In genomic region chrX:96684339-96685204, GRCh38 we compare ENCODE assay signal across 8 cellular contexts. TPM values are rescaled to one million over a fixed set of nuclear protein-coding genes. Genes with fewer than 3 reads are reported as not detected.
A peak's percentile ranks its signal among the peaks of the same experiment; 100 is the strongest.
DNase-seq lines count a peak whose midpoint lies in the region; ATAC-seq and TF ChIP-seq lines count a peak whose summit lies in the region.

Gene DIAPH2 (plus strand): TSS chrX:96684842.

- peaks cover 3% of the 10 kb centered on the region for H3K27me3 Mint-ChIP-seq in GM23338 (ENCODE audit: insufficient read depth, low read depth, poor library complexity)

- H3K9me3 Mint-ChIP-seq in GM23338: no peaks in the 10 kb centered on the region

- peaks cover 23% of the 10 kb centered on the region for H3K4me1 ChIP-seq in GM23338 (ENCODE audit: insufficient read depth)
- peaks cover 18% of the 10 kb centered on the region for H3K4me1 ChIP-seq in iPS-15b (ENCODE audit: control insufficient read depth, insufficient read depth, low read length)
- H3K4me1 ChIP-seq in skeletal muscle satellite cell (ENCODE audit: control insufficient read depth, insufficient read depth, low read length): peaks cover 6% of the 10 kb centered on the region

- H3F3A ChIP-seq in GM23338 (replicated peaks; ENCODE audit: low read depth): no peaks in the 10 kb centered on the region

- H3K9me3 ChIP-seq in iPS-15b (ENCODE audit: control insufficient read depth, insufficient read depth, low read length): no peaks in the 10 kb centered on the region
- H3K9me3 ChIP-seq in skeletal muscle satellite cell (replicated peaks; ENCODE audit: low read length): no peaks in the 10 kb centered on the region

- in situ Hi-C loops in brain microvascular endothelial cell (cut with HindIII; ENCODE audit: low pct_ligation_motif_present, low sequenced_read_pairs): no loop called here

- peak within 1 kb of the TSS; percentile 90 for H3K4me3 Mint-ChIP-seq in GM23338

- H3K36me3 ChIP-seq in GM23338 (ENCODE audit: insufficient read depth) (no peaks in the 10 kb centered on the region), brain microvascular endothelial cell (replicated peaks) (no peaks in the 10 kb centered on the region), iPS-15b (ENCODE audit: control insufficient read depth, insufficient read depth, low read length) (no peaks in the 10 kb centered on the region), skeletal muscle satellite cell (ENCODE audit: insufficient read depth, low read length) (no peaks in the 10 kb centered on the region)

- H3K27me3 ChIP-seq in GM23338 (ENCODE audit: insufficient read depth) (no peaks in the 10 kb centered on the region), brain microvascular endothelial cell (replicated peaks) (no peaks in the 10 kb centered on the region), iPS-15b (ENCODE audit: control insufficient read depth, insufficient read depth, low read length) (peaks cover 10% of the 10 kb centered on the region), skeletal muscle satellite cell (ENCODE audit: control insufficient read depth, insufficient read depth, low read length) (no peaks in the 10 kb centered on the region)

- no peaks in the 10 kb centered on the region for H3K36me3 Mint-ChIP-seq in GM23338 (ENCODE audit: low read depth)

- H4K20me1 ChIP-seq in GM23338 (replicated peaks; ENCODE audit: insufficient read depth): no peaks in the 10 kb centered on the region

- peak; percentile 93 for ATAC-seq in GM23338

- H3K4me3 ChIP-seq in GM23338 (peak within 1 kb of the TSS; percentile 69), brain microvascular endothelial cell (ENCODE audit: low read depth, low read length) (peak within 1 kb of the TSS; percentile 72), iPS-15b (ENCODE audit: low read depth, low read length) (peak within 1 kb of the TSS; percentile 94), skeletal muscle satellite cell (ENCODE audit: low read length) (peak within 1 kb of the TSS; percentile 80)

- no peaks in the 10 kb centered on the region; the same call in 1 of the 2 replicates for H3K79me2 ChIP-seq in GM23338 (replicated peaks; ENCODE audit: insufficient read depth)

- H3K4me2 ChIP-seq in GM23338 (peak within 1 kb of the TSS; percentile 82), skeletal muscle satellite cell (ENCODE audit: low read length) (peak within 1 kb of the TSS; percentile 78)

- peak within 1 kb of the TSS; percentile 80 for H2AFZ ChIP-seq in GM23338

- peaks cover 25% of the 10 kb centered on the region for H3K4me1 Mint-ChIP-seq in GM23338

- TF ChIP-seq CTCF in GM23338 (conservative IDR thresholded peaks at IDR 0.05; ENCODE audit: low read depth in 2 of 2) (no peak), brain microvascular endothelial cell (IDR thresholded peaks at IDR 0.05; ENCODE audit: low read depth, low read length, missing control alignments) (peak; percentile 24)

- H3K9ac ChIP-seq in iPS-15b (ENCODE audit: low read depth, low read length) (peak within 1 kb of the TSS; percentile 75), skeletal muscle satellite cell (ENCODE audit: low read depth, low read length) (peak within 1 kb of the TSS; percentile 90)

- no peaks in the 10 kb centered on the region for H3K9me2 ChIP-seq in GM23338 (ENCODE audit: insufficient read depth)

- H3K27ac ChIP-seq in GM23338 (ENCODE audit: low read depth) (no peak within 1 kb of the TSS), brain microvascular endothelial cell (peak within 1 kb of the TSS; percentile 59)

- DNase-seq in GM03348 (ENCODE audit: low spot score) (peak; percentile 80), GM23338 (ENCODE audit: low spot score) (peak; percentile 84), Kasumi-1 (lab: John Stamatoyannopoulos, UW) (peak; percentile 76 to 84), T-helper 9 cell (peak; percentile 60), brain microvascular endothelial cell (peak; percentile 78), NCI-H1436 treated with DMSO at 0.1 percent for 48 hours (lab: John Stamatoyannopoulos, UW) (no peak)

- no peak within 1 kb of the TSS; the same call in 1 of the 2 replicates for H3K27ac Mint-ChIP-seq in GM23338

TF ChIP-seq in GM23338, 12 proteins besides CTCF, POLR2A, EP300 and RAD21 (continues in another document):
- no peak for TF ChIP-seq POLR2AphosphoS5 (IDR thresholded peaks at IDR 0.05; ENCODE audit: low read depth)
- no peak for TF ChIP-seq ZNF331 (CRISPR knock-in tag; IDR thresholded peaks at IDR 0.05; ENCODE audit: low read depth)
- TF ChIP-seq JUNB (IDR thresholded peaks at IDR 0.05; ENCODE audit: unreplicated experiment): no peak
- TF ChIP-seq REST (IDR thresholded peaks at IDR 0.05; ENCODE audit: unreplicated experiment): no peak
- TF ChIP-seq ETS1 (IDR thresholded peaks at IDR 0.05): no peak
- TF ChIP-seq CREB1 (CRISPR knock-in tag; IDR thresholded peaks at IDR 0.05; ENCODE audit: low read depth): no peak
- no peak for TF ChIP-seq STAT1 (IDR thresholded peaks at IDR 0.05; ENCODE audit: unreplicated experiment)
- no peak for TF ChIP-seq EZH2 (IDR thresholded peaks at IDR 0.05; ENCODE audit: low read depth, unreplicated experiment)

RNA-seq across cellular contexts. Expression of gene DIAPH2, which starts in this region (rescaled TPM):
- total RNA-seq in GM23338 (2014; rRNA removed; shearing (Covaris generic)): 13.9 and 16.2 TPM in 2 replicates
- polyA plus RNA-seq in GM23338 (2016; fragmentation: Nextera tagmentation; extraction: Ambion mirVana): 50.9 and 56.6 TPM in 2 replicates
- 24.7 and 24.8 TPM in 2 replicates for total RNA-seq in skeletal muscle satellite cell (2012; rRNA removed)
